2 cellular contexts compared by ENCODE assay signal in genomic region chr9:128214571-128215490, GRCh38.
TF ChIP-seq lines count a peak whose summit lies in the region.

No MANE protein-coding gene starts in this region.

TF ChIP-seq in A549, 52 proteins besides CTCF, POLR2A, EP300 and RAD21 (continued from another document and continues in another):
- TF ChIP-seq, protein P1, sequence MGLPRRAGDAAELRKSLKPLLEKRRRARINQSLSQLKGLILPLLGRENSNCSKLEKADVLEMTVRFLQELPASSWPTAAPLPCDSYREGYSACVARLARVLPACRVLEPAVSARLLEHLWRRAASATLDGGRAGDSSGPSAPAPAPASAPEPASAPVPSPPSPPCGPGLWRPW (IDR thresholded peaks at IDR 0.05): no peak
- TF ChIP-seq FOSB (CRISPR knock-in tag; IDR thresholded peaks at IDR 0.05): no peak
- TF ChIP-seq MAX (IDR thresholded peaks at IDR 0.05): peak; percentile 66
- no peak for TF ChIP-seq ESRRA (IDR thresholded peaks at IDR 0.05; ENCODE audit: borderline replicate concordance, low read length)
- TF ChIP-seq TFCP2L1 (CRISPR knock-in tag; IDR thresholded peaks at IDR 0.05): no peak
- TF ChIP-seq USF2 (IDR thresholded peaks at IDR 0.05): no peak
- no peak for TF ChIP-seq RCOR1 (IDR thresholded peaks at IDR 0.05; ENCODE audit: low read depth, low read length)
- TF ChIP-seq E2F6 (IDR thresholded peaks at IDR 0.05; ENCODE audit: borderline replicate concordance, low read depth): no peak
- no peak for TF ChIP-seq GATA3 (IDR thresholded peaks at IDR 0.05; ENCODE audit: borderline replicate concordance)
- TF ChIP-seq POLR2AphosphoS2 (conservative IDR thresholded peaks at IDR 0.05; ENCODE audit: low read length): no peak; the same call in 1 of the 2 replicates
- TF ChIP-seq MYC (IDR thresholded peaks at IDR 0.05; ENCODE audit: borderline replicate concordance, low read length): no peak
- TF ChIP-seq, protein P2, sequence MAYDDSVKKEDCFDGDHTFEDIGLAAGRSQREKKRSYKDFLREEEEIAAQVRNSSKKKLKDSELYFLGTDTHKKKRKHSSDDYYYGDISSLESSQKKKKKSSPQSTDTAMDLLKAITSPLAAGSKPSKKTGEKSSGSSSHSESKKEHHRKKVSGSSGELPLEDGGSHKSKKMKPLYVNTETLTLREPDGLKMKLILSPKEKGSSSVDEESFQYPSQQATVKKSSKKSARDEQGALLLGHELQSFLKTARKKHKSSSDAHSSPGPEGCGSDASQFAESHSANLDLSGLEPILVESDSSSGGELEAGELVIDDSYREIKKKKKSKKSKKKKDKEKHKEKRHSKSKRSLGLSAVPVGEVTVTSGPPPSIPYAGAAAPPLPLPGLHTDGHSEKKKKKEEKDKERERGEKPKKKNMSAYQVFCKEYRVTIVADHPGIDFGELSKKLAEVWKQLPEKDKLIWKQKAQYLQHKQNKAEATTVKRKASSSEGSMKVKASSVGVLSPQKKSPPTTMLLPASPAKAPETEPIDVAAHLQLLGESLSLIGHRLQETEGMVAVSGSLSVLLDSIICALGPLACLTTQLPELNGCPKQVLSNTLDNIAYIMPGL (CRISPR knock-in tag; IDR thresholded peaks at IDR 0.05; ENCODE audit: borderline replicate concordance): peak; percentile 23; the same call in 1 of the 2 replicates
- 0 out of 2 replicates have a peak, but pooled peaks have one; percentile 33 for TF ChIP-seq ZSCAN20 (CRISPR knock-in tag; IDR thresholded peaks at IDR 0.05)
- peak in 1 of 2 experiments; percentile 26; a peak in 1 of 5 replicates for TF ChIP-seq JUN (IDR thresholded peaks at IDR 0.05)
- no peak for TF ChIP-seq RFX5 (IDR thresholded peaks at IDR 0.05)
- TF ChIP-seq, protein P3, sequence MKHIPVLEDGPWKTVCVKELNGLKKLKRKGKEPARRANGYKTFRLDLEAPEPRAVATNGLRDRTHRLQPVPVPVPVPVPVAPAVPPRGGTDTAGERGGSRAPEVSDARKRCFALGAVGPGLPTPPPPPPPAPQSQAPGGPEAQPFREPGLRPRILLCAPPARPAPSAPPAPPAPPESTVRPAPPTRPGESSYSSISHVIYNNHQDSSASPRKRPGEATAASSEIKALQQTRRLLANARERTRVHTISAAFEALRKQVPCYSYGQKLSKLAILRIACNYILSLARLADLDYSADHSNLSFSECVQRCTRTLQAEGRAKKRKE (CRISPR knock-in tag; IDR thresholded peaks at IDR 0.05; ENCODE audit: low read depth): no peak
- TF ChIP-seq FOSL2 (IDR thresholded peaks at IDR 0.05): no peak
- peak; percentile 55 for TF ChIP-seq FOSL2 (CRISPR knock-in tag; IDR thresholded peaks at IDR 0.05)
- no peak for TF ChIP-seq EHMT2 (IDR thresholded peaks at IDR 0.05; ENCODE audit: low read depth)
- TF ChIP-seq HOXA7 (CRISPR knock-in tag; IDR thresholded peaks at IDR 0.05): no peak
- TF ChIP-seq NFE2L2 (conservative IDR thresholded peaks at IDR 0.05; ENCODE audit: low read length): peak; percentile 65
- no peak for TF ChIP-seq TP53 (CRISPR knock-in tag; IDR thresholded peaks at IDR 0.05)
- TF ChIP-seq SMC3 (IDR thresholded peaks at IDR 0.05): no peak
- TF ChIP-seq, protein P4, sequence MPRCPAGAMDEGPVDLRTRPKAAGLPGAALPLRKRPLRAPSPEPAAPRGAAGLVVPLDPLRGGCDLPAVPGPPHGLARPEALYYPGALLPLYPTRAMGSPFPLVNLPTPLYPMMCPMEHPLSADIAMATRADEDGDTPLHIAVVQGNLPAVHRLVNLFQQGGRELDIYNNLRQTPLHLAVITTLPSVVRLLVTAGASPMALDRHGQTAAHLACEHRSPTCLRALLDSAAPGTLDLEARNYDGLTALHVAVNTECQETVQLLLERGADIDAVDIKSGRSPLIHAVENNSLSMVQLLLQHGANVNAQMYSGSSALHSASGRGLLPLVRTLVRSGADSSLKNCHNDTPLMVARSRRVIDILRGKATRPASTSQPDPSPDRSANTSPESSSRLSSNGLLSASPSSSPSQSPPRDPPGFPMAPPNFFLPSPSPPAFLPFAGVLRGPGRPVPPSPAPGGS (IDR thresholded peaks at IDR 0.05): no peak
- TF ChIP-seq CHD2 (IDR thresholded peaks at IDR 0.05; ENCODE audit: low read length, partially characterized antibody): no peak
- no peak for TF ChIP-seq JUNB (IDR thresholded peaks at IDR 0.05)
- TF ChIP-seq ZFP36 (IDR thresholded peaks at IDR 0.05; ENCODE audit: borderline replicate concordance, partially characterized antibody): no peak

TF ChIP-seq in HEK293, 187 proteins besides CTCF, POLR2A, EP300 and RAD21 (continued from another document):
- TF ChIP-seq ZBTB10 (tag by site-specific recombination; IDR thresholded peaks at IDR 0.05) (no peak), ZNF214 (tag by site-specific recombination; IDR thresholded peaks at IDR 0.05; ENCODE audit: borderline replicate concordance) (no peak), ZNF585B (tag by site-specific recombination; IDR thresholded peaks at IDR 0.05) (no peak), FEZF1 (tag by site-specific recombination; IDR thresholded peaks at IDR 0.05) (no peak), ZNF791 (tag by site-specific recombination; IDR thresholded peaks at IDR 0.05) (no peak), ZNF600 (tag by site-specific recombination; IDR thresholded peaks at IDR 0.05) (peak; percentile 23; the same call in 1 of the 2 replicates), ZNF473 (tag by site-specific recombination; IDR thresholded peaks at IDR 0.05) (no peak), ZBTB8A (tag by site-specific recombination; IDR thresholded peaks at IDR 0.05) (no peak), SCRT2 (tag by site-specific recombination; IDR thresholded peaks at IDR 0.05) (0 out of 2 replicates have a peak, but pooled peaks have one; percentile 26), ZNF24 (tag by site-specific recombination; IDR thresholded peaks at IDR 0.05) (no peak), KLF8 (tag by site-specific recombination; IDR thresholded peaks at IDR 0.05) (no peak), ZNF544 (tag by site-specific recombination; IDR thresholded peaks at IDR 0.05) (no peak), PRDM6 (tag by site-specific recombination; IDR thresholded peaks at IDR 0.05) (no peak), GLIS1 (tag by site-specific recombination; IDR thresholded peaks at IDR 0.05) (no peak)
- TF ChIP-seq, protein P5, sequence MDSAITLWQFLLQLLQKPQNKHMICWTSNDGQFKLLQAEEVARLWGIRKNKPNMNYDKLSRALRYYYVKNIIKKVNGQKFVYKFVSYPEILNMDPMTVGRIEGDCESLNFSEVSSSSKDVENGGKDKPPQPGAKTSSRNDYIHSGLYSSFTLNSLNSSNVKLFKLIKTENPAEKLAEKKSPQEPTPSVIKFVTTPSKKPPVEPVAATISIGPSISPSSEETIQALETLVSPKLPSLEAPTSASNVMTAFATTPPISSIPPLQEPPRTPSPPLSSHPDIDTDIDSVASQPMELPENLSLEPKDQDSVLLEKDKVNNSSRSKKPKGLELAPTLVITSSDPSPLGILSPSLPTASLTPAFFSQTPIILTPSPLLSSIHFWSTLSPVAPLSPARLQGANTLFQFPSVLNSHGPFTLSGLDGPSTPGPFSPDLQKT (IDR thresholded peaks at IDR 0.05; ENCODE audit: borderline replicate concordance, low read depth, low read length): no peak
- TF ChIP-seq, protein P6, sequence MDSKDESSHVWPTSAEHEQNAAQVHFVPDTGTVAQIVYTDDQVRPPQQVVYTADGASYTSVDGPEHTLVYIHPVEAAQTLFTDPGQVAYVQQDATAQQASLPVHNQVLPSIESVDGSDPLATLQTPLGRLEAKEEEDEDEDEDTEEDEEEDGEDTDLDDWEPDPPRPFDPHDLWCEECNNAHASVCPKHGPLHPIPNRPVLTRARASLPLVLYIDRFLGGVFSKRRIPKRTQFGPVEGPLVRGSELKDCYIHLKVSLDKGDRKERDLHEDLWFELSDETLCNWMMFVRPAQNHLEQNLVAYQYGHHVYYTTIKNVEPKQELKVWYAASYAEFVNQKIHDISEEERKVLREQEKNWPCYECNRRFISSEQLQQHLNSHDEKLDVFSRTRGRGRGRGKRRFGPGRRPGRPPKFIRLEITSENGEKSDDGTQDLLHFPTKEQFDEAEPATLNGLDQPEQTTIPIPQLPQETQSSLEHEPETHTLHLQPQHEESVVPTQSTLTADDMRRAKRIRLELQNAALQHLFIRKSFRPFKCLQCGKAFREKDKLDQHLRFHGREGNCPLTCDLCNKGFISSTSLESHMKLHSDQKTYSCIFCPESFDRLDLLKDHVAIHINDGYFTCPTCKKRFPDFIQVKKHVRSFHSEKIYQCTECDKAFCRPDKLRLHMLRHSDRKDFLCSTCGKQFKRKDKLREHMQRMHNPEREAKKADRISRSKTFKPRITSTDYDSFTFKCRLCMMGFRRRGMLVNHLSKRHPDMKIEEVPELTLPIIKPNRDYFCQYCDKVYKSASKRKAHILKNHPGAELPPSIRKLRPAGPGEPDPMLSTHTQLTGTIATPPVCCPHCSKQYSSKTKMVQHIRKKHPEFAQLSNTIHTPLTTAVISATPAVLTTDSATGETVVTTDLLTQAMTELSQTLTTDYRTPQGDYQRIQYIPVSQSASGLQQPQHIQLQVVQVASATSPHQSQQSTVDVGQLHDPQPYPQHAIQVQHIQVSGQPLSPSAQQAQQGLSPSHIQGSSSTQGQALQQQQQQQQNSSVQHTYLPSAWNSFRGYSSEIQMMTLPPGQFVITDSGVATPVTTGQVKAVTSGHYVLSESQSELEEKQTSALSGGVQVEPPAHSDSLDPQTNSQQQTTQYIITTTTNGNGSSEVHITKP (tag by site-specific recombination; IDR thresholded peaks at IDR 0.05): no peak
- TF ChIP-seq, protein P7, sequence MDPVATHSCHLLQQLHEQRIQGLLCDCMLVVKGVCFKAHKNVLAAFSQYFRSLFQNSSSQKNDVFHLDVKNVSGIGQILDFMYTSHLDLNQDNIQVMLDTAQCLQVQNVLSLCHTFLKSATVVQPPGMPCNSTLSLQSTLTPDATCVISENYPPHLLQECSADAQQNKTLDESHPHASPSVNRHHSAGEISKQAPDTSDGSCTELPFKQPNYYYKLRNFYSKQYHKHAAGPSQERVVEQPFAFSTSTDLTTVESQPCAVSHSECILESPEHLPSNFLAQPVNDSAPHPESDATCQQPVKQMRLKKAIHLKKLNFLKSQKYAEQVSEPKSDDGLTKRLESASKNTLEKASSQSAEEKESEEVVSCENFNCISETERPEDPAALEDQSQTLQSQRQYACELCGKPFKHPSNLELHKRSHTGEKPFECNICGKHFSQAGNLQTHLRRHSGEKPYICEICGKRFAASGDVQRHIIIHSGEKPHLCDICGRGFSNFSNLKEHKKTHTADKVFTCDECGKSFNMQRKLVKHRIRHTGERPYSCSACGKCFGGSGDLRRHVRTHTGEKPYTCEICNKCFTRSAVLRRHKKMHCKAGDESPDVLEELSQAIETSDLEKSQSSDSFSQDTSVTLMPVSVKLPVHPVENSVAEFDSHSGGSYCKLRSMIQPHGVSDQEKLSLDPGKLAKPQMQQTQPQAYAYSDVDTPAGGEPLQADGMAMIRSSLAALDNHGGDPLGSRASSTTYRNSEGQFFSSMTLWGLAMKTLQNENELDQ (tag by site-specific recombination; IDR thresholded peaks at IDR 0.05; ENCODE audit: low read depth): no peak
